In the genomic region with DNA sequence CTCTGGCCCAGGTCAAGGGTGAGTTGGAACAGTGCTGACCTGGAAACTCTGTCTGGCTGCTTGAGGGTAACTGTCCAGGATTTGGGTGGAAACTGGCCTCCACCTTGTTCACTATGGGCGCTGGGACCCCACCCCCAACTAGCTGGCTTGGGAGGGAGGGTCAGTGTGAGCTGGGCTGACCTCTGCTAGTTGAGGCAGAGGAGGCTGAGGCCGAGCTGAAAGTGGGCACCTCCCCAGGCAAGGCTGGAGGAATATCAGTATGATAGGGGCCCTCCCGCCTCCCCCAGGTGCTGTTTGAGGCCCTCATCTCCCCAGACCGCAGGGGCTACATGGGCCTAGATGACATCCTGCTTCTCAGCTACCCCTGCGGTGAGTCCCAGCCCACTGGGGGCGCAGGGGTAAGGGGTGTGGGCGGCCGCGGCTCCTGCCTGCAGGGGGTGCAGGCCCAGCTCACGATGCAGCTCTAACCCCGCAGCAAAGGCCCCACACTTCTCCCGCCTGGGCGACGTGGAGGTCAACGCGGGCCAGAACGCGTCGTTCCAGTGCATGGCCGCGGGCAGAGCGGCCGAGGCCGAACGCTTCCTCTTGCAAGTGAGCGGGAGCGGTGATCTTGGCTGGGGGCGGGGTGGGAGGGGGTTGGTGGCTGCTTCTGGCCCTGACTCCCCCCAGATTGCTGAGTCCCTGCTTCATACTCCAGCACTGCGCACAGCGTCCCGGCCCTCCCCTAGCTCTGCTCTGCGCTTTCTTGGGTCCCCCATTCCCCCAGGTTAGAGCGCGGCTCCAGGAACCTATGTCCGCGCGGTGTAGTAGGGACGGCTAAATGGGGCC, we compare ENCODE assay signal across 9 cellular contexts. TPM values are rescaled to one million over a fixed set of nuclear protein-coding genes. Genes with fewer than 3 reads are reported as not detected.
DNase-seq lines count a peak whose midpoint lies in the region; ATAC-seq and TF ChIP-seq lines count a peak whose summit lies in the region.
"Had no signal": no experiment of that assay in that cellular context is flagged by ENCODE, and none has a peak within 500 bp of the region (broad histone marks: within the 10 kb centered on the region; RNA-seq: fewer than 3 reads in every experiment).

No MANE protein-coding gene starts in this region.

- H3K27ac ChIP-seq in liver (ENCODE audit: low read depth in 1 of 2, low read length in 2 of 2) (peak overlapping the region in 1 of 2 donors; percentile 69), suprapubic skin (no peak overlapping the region)
- H3K27ac ChIP-seq: 22Rv1 had no signal

- no peak overlapping the region for H3K9ac ChIP-seq in liver (ENCODE audit: low read depth in 1 of 2, low read length in 2 of 2)

- H3K4me1 Mint-ChIP-seq in chondrocyte (ENCODE audit: low read depth): peaks cover 20% of the 10 kb centered on the region

- no peaks in the 10 kb centered on the region for H3K27me3 ChIP-seq in liver (ENCODE audit: control insufficient read depth in 4 of 4, insufficient read depth in 4 of 4, low read length in 3 of 4)
- peaks cover 27% of the 10 kb centered on the region for H3K27me3 ChIP-seq in suprapubic skin

- 9% methylated on average over 38 of the region's 38 CpGs for WGBS in liver
- WGBS in suprapubic skin: 13% methylated on average over 10 of the region's 38 CpGs

- peaks cover 11 to 31% (median 18%) of the 10 kb centered on the region in 4 donors for H3K4me1 ChIP-seq in liver (ENCODE audit: control insufficient read depth in 4 of 4, insufficient read depth in 4 of 4, low read length in 3 of 4)
- peaks cover 18% of the 10 kb centered on the region for H3K4me1 ChIP-seq in suprapubic skin

- H3K27me3 Mint-ChIP-seq in chondrocyte (ENCODE audit: low read depth): peaks cover 5% of the 10 kb centered on the region

- H3K4me3 ChIP-seq in liver (ENCODE audit: low read depth in 1 of 3, low read length in 3 of 3): peak overlapping the region; percentile 58 to 62 (median 62)
- peak overlapping the region; percentile 55 for H3K4me3 ChIP-seq in suprapubic skin

- TF ChIP-seq RAD21 in liver (IDR thresholded peaks at IDR 0.05): no peak

- TF ChIP-seq EP300 in suprapubic skin (IDR thresholded peaks at IDR 0.05): no peak

- no peak overlapping the region for H3K27ac Mint-ChIP-seq in chondrocyte (ENCODE audit: unreplicated experiment)

- H3K4me3 Mint-ChIP-seq in chondrocyte (ENCODE audit: unreplicated experiment): peak overlapping the region; percentile 54

- peaks cover 3% of the 10 kb centered on the region for H3K36me3 Mint-ChIP-seq in chondrocyte (ENCODE audit: low read depth)

- H3K9me3 ChIP-seq in liver (ENCODE audit: control insufficient read depth in 4 of 4, low read length in 3 of 4) (no peaks in the 10 kb centered on the region), suprapubic skin (no peaks in the 10 kb centered on the region)

- TF ChIP-seq POLR2A in suprapubic skin (IDR thresholded peaks at IDR 0.05): no peak

- DNase-seq in DMS53 (lab: John Stamatoyannopoulos, UW) (peak; percentile 39), DMS53 treated with DMSO at 0.1 percent for 48 hours (lab: John Stamatoyannopoulos, UW; ENCODE audit: unreplicated experiment) (no peak), chondrocyte (ENCODE audit: low spot score) (peak; percentile 77), suprapubic skin (ENCODE audit: low spot score in 2 of 2) (no peak), AG08395 (ENCODE audit: low spot score) (no peak)
- DNase-seq in stimulated activated CD4-positive, alpha-beta T cell treated with anti-CD3 and anti-CD28 coated beads, Interleukin-1b, Interleukin-23, amount 100 ng/mL, for 48 hours: no peak

- H3K9me3 Mint-ChIP-seq in chondrocyte (ENCODE audit: low read depth): no peaks in the 10 kb centered on the region

- TF ChIP-seq CTCF in chondrocyte (IDR thresholded peaks at IDR 0.05) (no peak), liver (IDR thresholded peaks at IDR 0.05; ENCODE audit: low read depth, low read length, missing input control) (no peak), suprapubic skin (IDR thresholded peaks at IDR 0.05) (no peak)

- ATAC-seq in GM21717 (IDR thresholded peaks at IDR 0.05; ENCODE audit: unreplicated experiment): no peak

- peaks cover 0 to 4% (median 0%) of the 10 kb centered on the region in 4 donors for H3K36me3 ChIP-seq in liver (ENCODE audit: control insufficient read depth in 4 of 4, insufficient read depth in 3 of 4, low read depth in 1 of 4, low read length in 3 of 4)
- no peaks in the 10 kb centered on the region for H3K36me3 ChIP-seq in suprapubic skin

TF ChIP-seq in liver, 16 proteins besides CTCF, POLR2A, EP300 and RAD21:
- TF ChIP-seq HNF4G (IDR thresholded peaks at IDR 0.05): no peak
- no peak for TF ChIP-seq HNF4A (conservative IDR thresholded peaks at IDR 0.05)
- TF ChIP-seq JUND (IDR thresholded peaks at IDR 0.05): no peak
- TF ChIP-seq RXRA (IDR thresholded peaks at IDR 0.05): peak in 1 of 2 donors; percentile 29
- no peak for TF ChIP-seq YY1 (IDR thresholded peaks at IDR 0.05)
- TF ChIP-seq FOXA2 (IDR thresholded peaks at IDR 0.05): no peak
- peak; percentile 27 for TF ChIP-seq FOXA1 (IDR thresholded peaks at IDR 0.05)
- TF ChIP-seq GABPA (IDR thresholded peaks at IDR 0.05 in 1 of 2, conservative IDR thresholded peaks at IDR 0.05 in 1 of 2): no peak
- TF ChIP-seq, protein P1, sequence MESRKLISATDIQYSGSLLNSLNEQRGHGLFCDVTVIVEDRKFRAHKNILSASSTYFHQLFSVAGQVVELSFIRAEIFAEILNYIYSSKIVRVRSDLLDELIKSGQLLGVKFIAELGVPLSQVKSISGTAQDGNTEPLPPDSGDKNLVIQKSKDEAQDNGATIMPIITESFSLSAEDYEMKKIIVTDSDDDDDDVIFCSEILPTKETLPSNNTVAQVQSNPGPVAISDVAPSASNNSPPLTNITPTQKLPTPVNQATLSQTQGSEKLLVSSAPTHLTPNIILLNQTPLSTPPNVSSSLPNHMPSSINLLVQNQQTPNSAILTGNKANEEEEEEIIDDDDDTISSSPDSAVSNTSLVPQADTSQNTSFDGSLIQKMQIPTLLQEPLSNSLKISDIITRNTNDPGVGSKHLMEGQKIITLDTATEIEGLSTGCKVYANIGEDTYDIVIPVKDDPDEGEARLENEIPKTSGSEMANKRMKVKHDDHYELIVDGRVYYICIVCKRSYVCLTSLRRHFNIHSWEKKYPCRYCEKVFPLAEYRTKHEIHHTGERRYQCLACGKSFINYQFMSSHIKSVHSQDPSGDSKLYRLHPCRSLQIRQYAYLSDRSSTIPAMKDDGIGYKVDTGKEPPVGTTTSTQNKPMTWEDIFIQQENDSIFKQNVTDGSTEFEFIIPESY (IDR thresholded peaks at IDR 0.05): no peak
- TF ChIP-seq, protein P2, sequence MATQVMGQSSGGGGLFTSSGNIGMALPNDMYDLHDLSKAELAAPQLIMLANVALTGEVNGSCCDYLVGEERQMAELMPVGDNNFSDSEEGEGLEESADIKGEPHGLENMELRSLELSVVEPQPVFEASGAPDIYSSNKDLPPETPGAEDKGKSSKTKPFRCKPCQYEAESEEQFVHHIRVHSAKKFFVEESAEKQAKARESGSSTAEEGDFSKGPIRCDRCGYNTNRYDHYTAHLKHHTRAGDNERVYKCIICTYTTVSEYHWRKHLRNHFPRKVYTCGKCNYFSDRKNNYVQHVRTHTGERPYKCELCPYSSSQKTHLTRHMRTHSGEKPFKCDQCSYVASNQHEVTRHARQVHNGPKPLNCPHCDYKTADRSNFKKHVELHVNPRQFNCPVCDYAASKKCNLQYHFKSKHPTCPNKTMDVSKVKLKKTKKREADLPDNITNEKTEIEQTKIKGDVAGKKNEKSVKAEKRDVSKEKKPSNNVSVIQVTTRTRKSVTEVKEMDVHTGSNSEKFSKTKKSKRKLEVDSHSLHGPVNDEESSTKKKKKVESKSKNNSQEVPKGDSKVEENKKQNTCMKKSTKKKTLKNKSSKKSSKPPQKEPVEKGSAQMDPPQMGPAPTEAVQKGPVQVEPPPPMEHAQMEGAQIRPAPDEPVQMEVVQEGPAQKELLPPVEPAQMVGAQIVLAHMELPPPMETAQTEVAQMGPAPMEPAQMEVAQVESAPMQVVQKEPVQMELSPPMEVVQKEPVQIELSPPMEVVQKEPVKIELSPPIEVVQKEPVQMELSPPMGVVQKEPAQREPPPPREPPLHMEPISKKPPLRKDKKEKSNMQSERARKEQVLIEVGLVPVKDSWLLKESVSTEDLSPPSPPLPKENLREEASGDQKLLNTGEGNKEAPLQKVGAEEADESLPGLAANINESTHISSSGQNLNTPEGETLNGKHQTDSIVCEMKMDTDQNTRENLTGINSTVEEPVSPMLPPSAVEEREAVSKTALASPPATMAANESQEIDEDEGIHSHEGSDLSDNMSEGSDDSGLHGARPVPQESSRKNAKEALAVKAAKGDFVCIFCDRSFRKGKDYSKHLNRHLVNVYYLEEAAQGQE (IDR thresholded peaks at IDR 0.05): no peak
- no peak for TF ChIP-seq NR2F2 (IDR thresholded peaks at IDR 0.05)
- no peak for TF ChIP-seq TAF1 (conservative IDR thresholded peaks at IDR 0.05)

RNA-seq across cellular contexts. Expression of a gene that starts 22.9 kb away (rescaled TPM):
- total RNA-seq in chondrocyte: 12.6 to 20.7 TPM (median 14.8 TPM) in 3 replicates
- 10 to 100 TPM in 1 of 2 donors, 1 to 10 TPM in 1; 4.6 to 15.1 TPM for total RNA-seq in liver
- 1 to 10 TPM; 1.6 to 7.4 TPM for polyA plus RNA-seq in liver
- 10 to 100 TPM; 15.0 to 46.7 (median 29.0) TPM for total RNA-seq in suprapubic skin

RNA-seq across cellular contexts. Expression of a gene that starts 28.5 kb away (rescaled TPM):
- total RNA-seq in chondrocyte (15.2 to 24.5 TPM (median 15.6 TPM) in 3 replicates), liver (10 to 100 TPM in 1 of 2 donors, 1 to 10 TPM in 1; 7.5 to 13.6 TPM), suprapubic skin (10 to 100 TPM; 23.1 to 39.3 (median 33.6) TPM)
- polyA plus RNA-seq in liver: 10 to 100 TPM; 12.9 to 19.9 TPM

Comparison
In these comparisons a context has a peak if more than half of its experiments do, and no peak if none do; other contexts are left out.
1. DNase-seq: peak in DMS53 (single experiment) and chondrocyte (single experiment); none in DMS53 treated with DMSO at 0.1 percent for 48 hours (single experiment), suprapubic skin (0 of 2), stimulated activated CD4-positive, alpha-beta T cell treated with anti-CD3 and anti-CD28 coated beads, Interleukin-1b, Interleukin-23, amount 100 ng/mL, for 48 hours (single experiment) and AG08395 (single experiment).